ENCODE assay signal across 14 cellular contexts in the genomic region with DNA sequence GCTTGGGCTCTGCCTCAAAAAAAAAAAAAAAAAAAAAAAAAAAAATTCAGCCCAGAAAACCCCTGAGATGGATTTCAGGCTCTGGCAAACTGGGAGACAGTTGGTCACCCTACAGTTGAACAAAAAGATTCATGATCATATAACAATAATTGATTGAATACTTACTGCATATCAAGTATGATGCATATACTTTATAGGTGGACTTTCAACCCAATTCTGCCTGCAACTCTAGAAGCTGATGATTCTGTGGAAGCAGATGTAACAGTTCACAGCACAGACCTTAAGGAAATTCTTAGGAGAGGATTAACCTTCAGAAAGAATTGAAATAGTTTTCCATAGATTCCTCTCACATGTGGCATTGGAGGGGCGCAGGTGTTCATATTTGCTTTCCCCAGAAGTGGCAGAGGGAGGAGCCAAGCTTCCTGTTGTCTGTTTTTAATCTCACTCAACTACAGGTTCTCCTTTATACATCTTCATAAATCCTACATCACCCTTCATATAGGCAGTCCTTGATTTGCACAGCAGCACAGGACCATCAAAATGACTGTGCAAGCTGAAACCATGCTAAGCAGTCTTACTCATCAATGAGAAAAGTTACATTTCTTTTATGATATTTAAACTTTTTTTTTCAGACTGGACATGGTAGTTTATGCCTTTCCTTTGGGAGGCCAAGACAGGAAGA.
DNase-seq lines count a peak whose midpoint lies in the region; ATAC-seq and TF ChIP-seq lines count a peak whose summit lies in the region.
"Had no signal": no experiment of that assay in that cellular context is flagged by ENCODE, and none has a peak within 500 bp of the region (broad histone marks: within the 10 kb centered on the region; RNA-seq: fewer than 3 reads in every experiment).

No MANE protein-coding gene starts in this region.

- H3K4me1 Mint-ChIP-seq in activated CD8-positive, alpha-beta T cell treated with anti-CD3 and anti-CD28 coated beads for 36 hours (ENCODE audit: low read depth): peaks cover 59% of the 10 kb centered on the region
- H3K4me1 Mint-ChIP-seq in activated CD8-positive, alpha-beta T cell treated with anti-CD3 and anti-CD28 coated beads, Interleukin-2, amount 10 ng/mL, durations not matched to agents 7 days and 5 days (ENCODE audit: low read depth): peaks cover 30% of the 10 kb centered on the region
- H3K4me1 Mint-ChIP-seq in stimulated activated effector memory CD8-positive, alpha-beta T cell treated with anti-CD3 and anti-CD28 coated beads, Interleukin-12 subunit alpha, Interleukin-12 subunit beta, amount 100 ng/mL, for 72 hours: peaks cover 58% of the 10 kb centered on the region

- intact Hi-C loops in activated CD8-positive, alpha-beta T cell treated with anti-CD3 and anti-CD28 coated beads for 36 hours (cut with micrococcal nuclease): loop anchor here (10.0 kb wide), 1 partner anchor 160 kb away; no protein-coding TSS in a partner anchor
- intact Hi-C loops in cardiac septum (cut with DNase I): no loop called here

- peak; percentile 82 for ATAC-seq in activated CD8-positive, alpha-beta T cell treated with anti-CD3 and anti-CD28 coated beads for 36 hours
- no peak for ATAC-seq in activated CD8-positive, alpha-beta T cell treated with anti-CD3 and anti-CD28 coated beads, Interleukin-2, amount 10 ng/mL, durations not matched to agents 7 days and 5 days
- ATAC-seq in activated naive CD4-positive, alpha-beta T cell treated with anti-CD3 and anti-CD28 coated beads, Interleukin-2, amount 50 U/mL, for 72 hours: peak; percentile 85 to 97
- ATAC-seq in stimulated activated effector memory CD8-positive, alpha-beta T cell treated with anti-CD3 and anti-CD28 coated beads, Interleukin-12 subunit alpha, Interleukin-12 subunit beta, amount 100 ng/mL, for 72 hours: peak; percentile 94
- no peak for ATAC-seq in GM18519 (IDR thresholded peaks at IDR 0.05; ENCODE audit: low FRiP score, unreplicated experiment)
- ATAC-seq: right cardiac atrium had no signal

- H3K36me3 Mint-ChIP-seq in activated CD8-positive, alpha-beta T cell treated with anti-CD3 and anti-CD28 coated beads for 36 hours (ENCODE audit: low read depth): peaks cover 8% of the 10 kb centered on the region
- peaks cover 19% of the 10 kb centered on the region for H3K36me3 Mint-ChIP-seq in activated CD8-positive, alpha-beta T cell treated with anti-CD3 and anti-CD28 coated beads, Interleukin-2, amount 10 ng/mL, durations not matched to agents 7 days and 5 days (ENCODE audit: low read depth)
- H3K36me3 Mint-ChIP-seq in activated naive CD4-positive, alpha-beta T cell treated with anti-CD3 and anti-CD28 coated beads, Interleukin-2, amount 50 U/mL, for 72 hours: peaks cover 3 to 9% of the 10 kb centered on the region in 2 donors
- H3K36me3 Mint-ChIP-seq in stimulated activated effector memory CD8-positive, alpha-beta T cell treated with anti-CD3 and anti-CD28 coated beads, Interleukin-12 subunit alpha, Interleukin-12 subunit beta, amount 100 ng/mL, for 72 hours: no peaks in the 10 kb centered on the region
- H3K36me3 Mint-ChIP-seq: brain had no signal

- H3K9me3 Mint-ChIP-seq in activated CD8-positive, alpha-beta T cell treated with anti-CD3 and anti-CD28 coated beads for 36 hours: no peaks in the 10 kb centered on the region
- H3K9me3 Mint-ChIP-seq in activated CD8-positive, alpha-beta T cell treated with anti-CD3 and anti-CD28 coated beads, Interleukin-2, amount 10 ng/mL, durations not matched to agents 7 days and 5 days (ENCODE audit: insufficient read depth): no peaks in the 10 kb centered on the region
- H3K9me3 Mint-ChIP-seq in activated naive CD4-positive, alpha-beta T cell treated with anti-CD3 and anti-CD28 coated beads, Interleukin-2, amount 50 U/mL, for 72 hours: no peaks in the 10 kb centered on the region
- no peaks in the 10 kb centered on the region for H3K9me3 Mint-ChIP-seq in stimulated activated effector memory CD8-positive, alpha-beta T cell treated with anti-CD3 and anti-CD28 coated beads, Interleukin-12 subunit alpha, Interleukin-12 subunit beta, amount 100 ng/mL, for 72 hours

- CTCF ChIA-PET in activated CD8-positive, alpha-beta T cell treated with anti-CD3 and anti-CD28 coated beads for 36 hours (lab: Charles Lee): interaction anchor here (0.9 to 1.5 kb wide), 5 partner anchors 13 to 335 kb away, joined by 3 to 4 read pairs (median 3); no protein-coding TSS in a partner anchor
- CTCF ChIA-PET in activated CD8-positive, alpha-beta T cell treated with anti-CD3 and anti-CD28 coated beads, Interleukin-2, amount 10 ng/mL, durations not matched to agents 7 days and 5 days (lab: Charles Lee): interaction anchor here (1.3 to 2.4 kb wide), 2 partner anchors 15 to 335 kb away, joined by 3 to 6 read pairs; no protein-coding TSS in a partner anchor

- no peak overlapping the region for H3K4me3 Mint-ChIP-seq in activated CD8-positive, alpha-beta T cell treated with anti-CD3 and anti-CD28 coated beads for 36 hours
- H3K4me3 Mint-ChIP-seq in activated CD8-positive, alpha-beta T cell treated with anti-CD3 and anti-CD28 coated beads, Interleukin-2, amount 10 ng/mL, durations not matched to agents 7 days and 5 days: no peak overlapping the region
- no peak overlapping the region for H3K4me3 Mint-ChIP-seq in stimulated activated effector memory CD8-positive, alpha-beta T cell treated with anti-CD3 and anti-CD28 coated beads, Interleukin-12 subunit alpha, Interleukin-12 subunit beta, amount 100 ng/mL, for 72 hours
- H3K4me3 Mint-ChIP-seq: brain had no signal

- H3K27ac Mint-ChIP-seq in activated CD8-positive, alpha-beta T cell treated with anti-CD3 and anti-CD28 coated beads for 36 hours: no peak overlapping the region
- H3K27ac Mint-ChIP-seq in activated CD8-positive, alpha-beta T cell treated with anti-CD3 and anti-CD28 coated beads, Interleukin-2, amount 10 ng/mL, durations not matched to agents 7 days and 5 days: no peak overlapping the region
- no peak overlapping the region for H3K27ac Mint-ChIP-seq in activated naive CD4-positive, alpha-beta T cell treated with anti-CD3 and anti-CD28 coated beads, Interleukin-2, amount 50 U/mL, for 72 hours
- no peak overlapping the region for H3K27ac Mint-ChIP-seq in stimulated activated effector memory CD8-positive, alpha-beta T cell treated with anti-CD3 and anti-CD28 coated beads, Interleukin-12 subunit alpha, Interleukin-12 subunit beta, amount 100 ng/mL, for 72 hours
- H3K27ac Mint-ChIP-seq: brain had no signal

- POLR2A ChIA-PET in activated CD8-positive, alpha-beta T cell treated with anti-CD3 and anti-CD28 coated beads for 36 hours (lab: Charles Lee): interaction anchor here (1.2 kb wide), 1 partner anchor 15 kb away, joined by 4 read pairs; no protein-coding TSS in a partner anchor
- POLR2A ChIA-PET in activated CD8-positive, alpha-beta T cell treated with anti-CD3 and anti-CD28 coated beads, Interleukin-2, amount 10 ng/mL, durations not matched to agents 7 days and 5 days (lab: Charles Lee): no interaction called here

- DNase-seq in activated CD8-positive, alpha-beta T cell treated with anti-CD3 and anti-CD28 coated beads for 36 hours: peak; percentile 35
- DNase-seq in activated CD8-positive, alpha-beta T cell treated with anti-CD3 and anti-CD28 coated beads, Interleukin-2, amount 10 ng/mL, durations not matched to agents 7 days and 5 days: no peak
- DNase-seq in DMS53 treated with DMSO at 0.1 percent for 48 hours (lab: John Stamatoyannopoulos, UW; ENCODE audit: unreplicated experiment): peak; percentile 85
- no peak for DNase-seq in activated naive CD4-positive, alpha-beta T cell treated with anti-CD3 and anti-CD28 coated beads, Interleukin-2, amount 50 U/mL, for 72 hours (ENCODE audit: low spot score in 2 of 2)
- DNase-seq in stimulated activated effector memory CD8-positive, alpha-beta T cell treated with anti-CD3 and anti-CD28 coated beads, Interleukin-12 subunit alpha, Interleukin-12 subunit beta, amount 100 ng/mL, for 72 hours (ENCODE audit: low spot score in 2 of 2): no peak
- no peak for DNase-seq in cardiac septum (ENCODE audit: low spot score)
- DNase-seq: activated CD4-positive, alpha-beta T cell treated with anti-CD3 and anti-CD28 coated beads for 1 hour; DND-41; H7; NCI-H1694 treated with DMSO at 0.1 percent for 48 hours; right cardiac atrium; tibial artery had no signal

- no peaks in the 10 kb centered on the region for H3K27me3 Mint-ChIP-seq in activated CD8-positive, alpha-beta T cell treated with anti-CD3 and anti-CD28 coated beads for 36 hours
- H3K27me3 Mint-ChIP-seq in activated CD8-positive, alpha-beta T cell treated with anti-CD3 and anti-CD28 coated beads, Interleukin-2, amount 10 ng/mL, durations not matched to agents 7 days and 5 days (ENCODE audit: low read depth): no peaks in the 10 kb centered on the region
- H3K27me3 Mint-ChIP-seq: brain had no signal

- no peak for TF ChIP-seq CTCF in activated CD8-positive, alpha-beta T cell treated with anti-CD3 and anti-CD28 coated beads for 36 hours (IDR thresholded peaks at IDR 0.05)

Comparison
In these comparisons a context has a peak if more than half of its experiments do, and no peak if none do; other contexts are left out.
1. ATAC-seq: peak in activated CD8-positive, alpha-beta T cell treated with anti-CD3 and anti-CD28 coated beads for 36 hours (single experiment), activated naive CD4-positive, alpha-beta T cell treated with anti-CD3 and anti-CD28 coated beads, Interleukin-2, amount 50 U/mL, for 72 hours (2 of 2) and stimulated activated effector memory CD8-positive, alpha-beta T cell treated with anti-CD3 and anti-CD28 coated beads, Interleukin-12 subunit alpha, Interleukin-12 subunit beta, amount 100 ng/mL, for 72 hours (single experiment); none in activated CD8-positive, alpha-beta T cell treated with anti-CD3 and anti-CD28 coated beads, Interleukin-2, amount 10 ng/mL, durations not matched to agents 7 days and 5 days (single experiment) and GM18519 (single experiment).
2. DNase-seq: peak in activated CD8-positive, alpha-beta T cell treated with anti-CD3 and anti-CD28 coated beads for 36 hours (single experiment) and DMS53 treated with DMSO at 0.1 percent for 48 hours (single experiment); none in activated CD8-positive, alpha-beta T cell treated with anti-CD3 and anti-CD28 coated beads, Interleukin-2, amount 10 ng/mL, durations not matched to agents 7 days and 5 days (single experiment), activated naive CD4-positive, alpha-beta T cell treated with anti-CD3 and anti-CD28 coated beads, Interleukin-2, amount 50 U/mL, for 72 hours (0 of 2), stimulated activated effector memory CD8-positive, alpha-beta T cell treated with anti-CD3 and anti-CD28 coated beads, Interleukin-12 subunit alpha, Interleukin-12 subunit beta, amount 100 ng/mL, for 72 hours (0 of 2) and cardiac septum (single experiment).